ENCODE assay signal across 8 cellular contexts in genomic region chr17:30970757-30971567, GRCh38. TPM values are rescaled to one million over a fixed set of nuclear protein-coding genes. Genes with fewer than 3 reads are reported as not detected.
DNase-seq lines count a peak whose midpoint lies in the region; ATAC-seq and TF ChIP-seq lines count a peak whose summit lies in the region.

A gene with protein sequence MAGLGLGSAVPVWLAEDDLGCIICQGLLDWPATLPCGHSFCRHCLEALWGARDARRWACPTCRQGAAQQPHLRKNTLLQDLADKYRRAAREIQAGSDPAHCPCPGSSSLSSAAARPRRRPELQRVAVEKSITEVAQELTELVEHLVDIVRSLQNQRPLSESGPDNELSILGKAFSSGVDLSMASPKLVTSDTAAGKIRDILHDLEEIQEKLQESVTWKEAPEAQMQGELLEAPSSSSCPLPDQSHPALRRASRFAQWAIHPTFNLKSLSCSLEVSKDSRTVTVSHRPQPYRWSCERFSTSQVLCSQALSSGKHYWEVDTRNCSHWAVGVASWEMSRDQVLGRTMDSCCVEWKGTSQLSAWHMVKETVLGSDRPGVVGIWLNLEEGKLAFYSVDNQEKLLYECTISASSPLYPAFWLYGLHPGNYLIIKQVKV (plus strand): TSS chr17:30971039. CDS start chr17:30971074, 35 bp downstream.

- peaks cover 5% of the 10 kb centered on the region for H3K4me1 Mint-ChIP-seq in activated T-helper 17 cell treated with anti-CD3 and anti-CD28 coated beads, Interleukin-2, amount 50 U/mL, for 72 hours
- peaks cover 15 to 42% (median 25%) of the 10 kb centered on the region in 7 donors for H3K4me1 Mint-ChIP-seq in naive thymus-derived CD4-positive, alpha-beta T cell
- peaks cover 53% of the 10 kb centered on the region for H3K4me1 Mint-ChIP-seq in stimulated activated naive CD8-positive, alpha-beta T cell treated with anti-CD3 and anti-CD28 coated beads, Interleukin-15, Interleukin-2, amounts not matched to agents 100 ng/mL and 50 ng/mL, for 24 hours (ENCODE audit: low read depth)

- H3K4me1 ChIP-seq in OCI-LY7 (ENCODE audit: insufficient read depth, low read length, poor library complexity, severe bottlenecking) = peaks cover 34% of the 10 kb centered on the region
- H3K4me1 ChIP-seq in fibroblast of lung (ENCODE audit: control insufficient read depth, extremely low read depth, insufficient read depth, low read length) = no peaks in the 10 kb centered on the region
- H3K4me1 ChIP-seq in naive thymus-derived CD4-positive, alpha-beta T cell (ENCODE audit: control insufficient read depth in 2 of 2, insufficient read depth in 2 of 2, low read length in 2 of 2) = peaks cover 3% of the 10 kb centered on the region in 2 donors

- H3K9ac ChIP-seq in fibroblast of lung (ENCODE audit: insufficient read depth, low read length) = peak within 1 kb of the TSS; percentile 87

- H3K9me3 Mint-ChIP-seq in activated T-helper 17 cell treated with anti-CD3 and anti-CD28 coated beads, Interleukin-2, amount 50 U/mL, for 72 hours = no peaks in the 10 kb centered on the region
- H3K9me3 Mint-ChIP-seq in naive thymus-derived CD4-positive, alpha-beta T cell = peaks cover 0 to 2% (median 0%) of the 10 kb centered on the region in 11 donors
- H3K9me3 Mint-ChIP-seq in stimulated activated naive CD8-positive, alpha-beta T cell treated with anti-CD3 and anti-CD28 coated beads, Interleukin-15, Interleukin-2, amounts not matched to agents 100 ng/mL and 50 ng/mL, for 24 hours = peaks cover 4% of the 10 kb centered on the region

- H3K27me3 Mint-ChIP-seq in activated T-helper 17 cell treated with anti-CD3 and anti-CD28 coated beads, Interleukin-2, amount 50 U/mL, for 72 hours = no peaks in the 10 kb centered on the region
- H3K27me3 Mint-ChIP-seq in naive thymus-derived CD4-positive, alpha-beta T cell = peaks cover 0 to 6% (median 0%) of the 10 kb centered on the region in 5 donors
- H3K27me3 Mint-ChIP-seq in stimulated activated naive CD8-positive, alpha-beta T cell treated with anti-CD3 and anti-CD28 coated beads, Interleukin-15, Interleukin-2, amounts not matched to agents 100 ng/mL and 50 ng/mL, for 24 hours = peaks cover 17% of the 10 kb centered on the region

- H3K4me3 ChIP-seq in AG09309 (ENCODE audit: control insufficient read depth, low read depth, low read length) (peak within 1 kb of the TSS; percentile 44), OCI-LY7 (ENCODE audit: low read depth, low read length, poor library complexity, severe bottlenecking) (peak within 1 kb of the TSS; percentile 37), fibroblast of lung (replicated peaks in 1 of 4; ENCODE audit: control extremely low read depth in 1 of 4, insufficient read depth in 1 of 4, low read depth in 3 of 4, low read length in 4 of 4) (peak within 1 kb of the TSS; percentile 66 to 94 (median 80))
- peak within 1 kb of the TSS; percentile 76 for H3K4me3 ChIP-seq in naive thymus-derived CD4-positive, alpha-beta T cell (ENCODE audit: low read length)

- H3K79me2 ChIP-seq in OCI-LY7 (ENCODE audit: insufficient read depth, low read depth, low read length) (no peaks in the 10 kb centered on the region), fibroblast of lung (ENCODE audit: control insufficient read depth, insufficient read depth, low read length) (peaks cover 7% of the 10 kb centered on the region)

- H4K20me1 ChIP-seq in OCI-LY7 (ENCODE audit: insufficient read depth, low read length) (no peaks in the 10 kb centered on the region), fibroblast of lung (ENCODE audit: control insufficient read depth, extremely low read depth, insufficient read depth, low read length) (no peaks in the 10 kb centered on the region)

- peak; percentile 52 for ATAC-seq in GM18870 (IDR thresholded peaks at IDR 0.05; ENCODE audit: unreplicated experiment)
- ATAC-seq in HG03280 (IDR thresholded peaks at IDR 0.05; ENCODE audit: unreplicated experiment) = peak; percentile 73
- ATAC-seq in activated T-helper 17 cell treated with anti-CD3 and anti-CD28 coated beads, Interleukin-2, amount 50 U/mL, for 72 hours (replicated peaks) = peak; percentile 89
- peak; percentile 76 for ATAC-seq in naive thymus-derived CD4-positive, alpha-beta T cell

- H2AFZ ChIP-seq in OCI-LY7 (ENCODE audit: low read length) = peak within 1 kb of the TSS; percentile 20; the same call in 1 of the 2 replicates
- peak within 1 kb of the TSS; percentile 94 for H2AFZ ChIP-seq in fibroblast of lung (ENCODE audit: low read length)

- H3K9me3 ChIP-seq in OCI-LY7 (ENCODE audit: low read length) = peaks cover 9% of the 10 kb centered on the region; the same call in 1 of the 2 replicates
- H3K9me3 ChIP-seq in fibroblast of lung (ENCODE audit: control insufficient read depth, insufficient read depth, low read depth, low read length) = no peaks in the 10 kb centered on the region
- no peaks in the 10 kb centered on the region for H3K9me3 ChIP-seq in naive thymus-derived CD4-positive, alpha-beta T cell (ENCODE audit: control insufficient read depth in 2 of 3, low read length in 3 of 3)

- no peaks in the 10 kb centered on the region for H3K36me3 Mint-ChIP-seq in activated T-helper 17 cell treated with anti-CD3 and anti-CD28 coated beads, Interleukin-2, amount 50 U/mL, for 72 hours (ENCODE audit: low read depth)
- peaks cover 0 to 25% (median 10%) of the 10 kb centered on the region in 5 donors for H3K36me3 Mint-ChIP-seq in naive thymus-derived CD4-positive, alpha-beta T cell
- H3K36me3 Mint-ChIP-seq in stimulated activated naive CD8-positive, alpha-beta T cell treated with anti-CD3 and anti-CD28 coated beads, Interleukin-15, Interleukin-2, amounts not matched to agents 100 ng/mL and 50 ng/mL, for 24 hours (ENCODE audit: low read depth) = peaks cover 22% of the 10 kb centered on the region

- intact Hi-C loops in OCI-LY7 (cut with micrococcal nuclease; ENCODE audit: unreplicated experiment) = no loop called here
- intact Hi-C loops in naive thymus-derived CD4-positive, alpha-beta T cell (cut with micrococcal nuclease) = loop anchor here (2.0 kb wide), 2 partner anchors 38 to 64 kb away; partner anchors contain the start of gene TEFM (in 1 of the 2)

- no peaks in the 10 kb centered on the region for H3K9me2 ChIP-seq in OCI-LY7 (ENCODE audit: insufficient read depth, low read length)

- CTCF ChIA-PET in OCI-LY7 (lab: Charles Lee; ENCODE audit: unreplicated experiment) = interaction anchor here (1.4 kb wide), 1 partner anchor 10 kb away, joined by 4 read pairs; no protein-coding TSS in a partner anchor
- CTCF ChIA-PET in naive thymus-derived CD4-positive, alpha-beta T cell (lab: Charles Lee) = interaction anchor here (0.5 to 0.6 kb wide), 2 partner anchors 11 to 29 kb away, joined by 3 to 4 read pairs; no protein-coding TSS in a partner anchor

- POLR2A ChIA-PET in OCI-LY7 (lab: Charles Lee) = interaction anchor here (0.7 kb wide), 1 partner anchor 23 kb away, joined by 4 read pairs; no protein-coding TSS in a partner anchor
- POLR2A ChIA-PET in naive thymus-derived CD4-positive, alpha-beta T cell (lab: Charles Lee) = interaction anchor here (0.6 kb wide), 1 partner anchor 480 kb away, joined by 4 read pairs; no protein-coding TSS in a partner anchor

- H3K27ac ChIP-seq in OCI-LY7 (ENCODE audit: low read depth, low read length, poor library complexity, severe bottlenecking) = no peak within 1 kb of the TSS
- peak within 1 kb of the TSS; percentile 85 for H3K27ac ChIP-seq in fibroblast of lung (ENCODE audit: insufficient read depth, low read length)
- peak within 1 kb of the TSS; percentile 59 for H3K27ac ChIP-seq in naive thymus-derived CD4-positive, alpha-beta T cell (ENCODE audit: low read depth, low read length)

- H3K4me2 ChIP-seq in OCI-LY7 (ENCODE audit: low read length) (peak within 1 kb of the TSS; percentile 72), fibroblast of lung (ENCODE audit: extremely low read depth, insufficient read depth, low read length) (peak within 1 kb of the TSS; percentile 100)

- TF ChIP-seq CTCF in AG09309 (IDR thresholded peaks at IDR 0.05; ENCODE audit: control insufficient read depth, insufficient read depth, low read depth, low read length, missing control alignments) = no peak
- TF ChIP-seq CTCF in OCI-LY7 (conservative IDR thresholded peaks at IDR 0.05; ENCODE audit: low read length) = no peak
- TF ChIP-seq CTCF in fibroblast of lung (conservative IDR thresholded peaks at IDR 0.05 in 1 of 2, IDR thresholded peaks at IDR 0.05 in 1 of 2; ENCODE audit: low read depth in 1 of 2, low read length in 2 of 2) = peak in 1 of 2 donors; percentile 1

- peak within 1 kb of the TSS; percentile 96 for H3K4me3 Mint-ChIP-seq in activated T-helper 17 cell treated with anti-CD3 and anti-CD28 coated beads, Interleukin-2, amount 50 U/mL, for 72 hours
- peak within 1 kb of the TSS; percentile 88 to 99 (median 96) for H3K4me3 Mint-ChIP-seq in naive thymus-derived CD4-positive, alpha-beta T cell
- H3K4me3 Mint-ChIP-seq in stimulated activated naive CD8-positive, alpha-beta T cell treated with anti-CD3 and anti-CD28 coated beads, Interleukin-15, Interleukin-2, amounts not matched to agents 100 ng/mL and 50 ng/mL, for 24 hours = peak within 1 kb of the TSS; percentile 88

- DNase-seq in AG09309 (ENCODE audit: low read depth) (peak; percentile 46), OCI-LY7 (ENCODE audit: low spot score) (no peak), fibroblast of lung (ENCODE audit: low read depth in 2 of 2) (peak; percentile 86 to 88)
- DNase-seq in naive thymus-derived CD4-positive, alpha-beta T cell = peak; percentile 13 to 72 (median 47)

- peak within 1 kb of the TSS; percentile 90 for H3K27ac Mint-ChIP-seq in activated T-helper 17 cell treated with anti-CD3 and anti-CD28 coated beads, Interleukin-2, amount 50 U/mL, for 72 hours
- H3K27ac Mint-ChIP-seq in naive thymus-derived CD4-positive, alpha-beta T cell = peak within 1 kb of the TSS; percentile 71 to 98 (median 76)
- peak within 1 kb of the TSS; percentile 86 for H3K27ac Mint-ChIP-seq in stimulated activated naive CD8-positive, alpha-beta T cell treated with anti-CD3 and anti-CD28 coated beads, Interleukin-15, Interleukin-2, amounts not matched to agents 100 ng/mL and 50 ng/mL, for 24 hours

- no TSS peak for BruUV-seq in OCI-LY7 (replicated peaks; lab: Mats Ljungman, UMichigan)

- H3K36me3 ChIP-seq in OCI-LY7 (ENCODE audit: insufficient read depth, low read length) = no peaks in the 10 kb centered on the region
- H3K36me3 ChIP-seq in fibroblast of lung (ENCODE audit: control insufficient read depth, insufficient read depth, low read length) = no peaks in the 10 kb centered on the region
- H3K36me3 ChIP-seq in naive thymus-derived CD4-positive, alpha-beta T cell (ENCODE audit: control insufficient read depth in 2 of 3, insufficient read depth in 3 of 3, low read length in 3 of 3) = no peaks in the 10 kb centered on the region

- no peaks in the 10 kb centered on the region for H3K27me3 ChIP-seq in fibroblast of lung (ENCODE audit: control insufficient read depth, insufficient read depth, low read length)
- no peaks in the 10 kb centered on the region for H3K27me3 ChIP-seq in naive thymus-derived CD4-positive, alpha-beta T cell (ENCODE audit: control insufficient read depth in 2 of 2, insufficient read depth in 2 of 2, low read length in 2 of 2)

RNA-seq across cellular contexts. Expression of the gene that starts here (rescaled TPM):
- not detected in 2 replicates for total RNA-seq in OCI-LY7 (2014; rRNA removed; shearing (Covaris generic))
- total RNA-seq in OCI-LY7 (2022) (0.29 TPM in 1 of 2 replicates, not detected in the other), fibroblast of lung (11.3 and 13.4 TPM in 2 replicates)
- 1 to 10 TPM; 4.0 to 4.4 TPM for total RNA-seq in activated T-helper 17 cell treated with anti-CD3 and anti-CD28 coated beads, Interleukin-2, amount 50 U/mL, for 72 hours
- 12.8 and 15.2 TPM in 2 replicates for polyA plus RNA-seq in fibroblast of lung
- 11.4 and 11.8 TPM in 2 replicates for polyA plus RNA-seq in fibroblast of lung (2012)
- polyA minus RNA-seq in fibroblast of lung (ENCODE audit: low replicate concordance) = 7.0 TPM in 2 replicates
- 10 to 100 TPM in 1 of 5 experiments, 1 to 10 TPM in 4; 3.4 to 18.7 (median 3.6) TPM for total RNA-seq in naive thymus-derived CD4-positive, alpha-beta T cell
- 1 to 10 TPM; 2.0 to 2.2 TPM for polyA plus RNA-seq in naive thymus-derived CD4-positive, alpha-beta T cell
